Comparison of ENCODE assay signal across 9 cellular contexts in genomic region chr4:8200302-8200975, GRCh38.
DNase-seq lines count a peak whose midpoint lies in the region; ATAC-seq and TF ChIP-seq lines count a peak whose summit lies in the region.
"Had no signal": no experiment of that assay in that cellular context is flagged by ENCODE, and none has a peak within 500 bp of the region (broad histone marks: within the 10 kb centered on the region; RNA-seq: fewer than 3 reads in every experiment).

No MANE protein-coding gene starts in this region.

- no peak overlapping the region for H2AFZ ChIP-seq in DND-41 (ENCODE audit: low read depth, low read length)

- H3K4me1 ChIP-seq in DND-41 (ENCODE audit: insufficient read depth, low read length) (peaks cover 74% of the 10 kb centered on the region), muscle layer of colon (ENCODE audit: insufficient read depth, low read length) (peaks cover 10% of the 10 kb centered on the region)

- peak overlapping the region; percentile 61 for H3K4me2 ChIP-seq in DND-41 (ENCODE audit: insufficient read depth, low read length)

- no peak for ATAC-seq in DND-41 (ENCODE audit: insufficient read depth, low read depth)
- ATAC-seq in HG03378 (IDR thresholded peaks at IDR 0.05; ENCODE audit: unreplicated experiment), result no peak
- ATAC-seq in HG03095 (IDR thresholded peaks at IDR 0.05; ENCODE audit: unreplicated experiment), result no peak

- H3K27ac ChIP-seq in DND-41 (ENCODE audit: low read length) (peak overlapping the region; percentile 87), muscle layer of colon (ENCODE audit: low read depth, low read length) (no peak overlapping the region)
- H3K27ac ChIP-seq: cardiac muscle cell had no signal

- no peak for DNase-seq in DND-41
- peak; percentile 56 for DNase-seq in choroid plexus epithelial cell (ENCODE audit: low read depth)
- no peak for DNase-seq in NCI-H510A treated with DMSO at 0.1 percent for 48 hours (lab: John Stamatoyannopoulos, UW)
- no peak for DNase-seq in ecto neural progenitor cell (ENCODE audit: low spot score)

- peak; percentile 38; the same call in 1 of the 2 replicates for TF ChIP-seq POLR2A in Raji (IDR thresholded peaks at IDR 0.05; ENCODE audit: insufficient read depth, low read depth, low read length)

- H3K4me3 ChIP-seq in DND-41 (ENCODE audit: low read depth in 1 of 2, low read length in 2 of 2), result peak overlapping the region in 1 of 2 experiments; percentile 54; a peak in 2 of 4 replicates
- peak overlapping the region; percentile 62 for H3K4me3 ChIP-seq in choroid plexus epithelial cell (ENCODE audit: low read depth, low read length)
- H3K4me3 ChIP-seq in muscle layer of colon (ENCODE audit: low read depth in 1 of 2, low read length in 2 of 2), result peak overlapping the region; percentile 4 to 23
- H3K4me3 ChIP-seq: cardiac muscle cell had no signal

- H3K9ac ChIP-seq in DND-41 (ENCODE audit: low read depth, low read length) (peak overlapping the region; percentile 51), muscle layer of colon (ENCODE audit: low read length) (no peak overlapping the region)

- peaks cover 19% of the 10 kb centered on the region for H3K79me2 ChIP-seq in DND-41 (ENCODE audit: insufficient read depth, low read length)

- H4K20me1 ChIP-seq in DND-41 (ENCODE audit: insufficient read depth, low read length), result no peaks in the 10 kb centered on the region; the same call in 1 of the 2 replicates

- TF ChIP-seq CTCF in DND-41 (IDR thresholded peaks at IDR 0.05; ENCODE audit: borderline replicate concordance, extremely low read depth, low read length, poor library complexity, severe bottlenecking) (no peak), choroid plexus epithelial cell (conservative IDR thresholded peaks at IDR 0.05; ENCODE audit: low read depth, low read length) (no peak)

- H3K36me3 ChIP-seq in DND-41 (ENCODE audit: insufficient read depth, low read length) (no peaks in the 10 kb centered on the region), muscle layer of colon (ENCODE audit: insufficient read depth, low read length) (no peaks in the 10 kb centered on the region)
- H3K36me3 ChIP-seq: cardiac muscle cell had no signal

- H3K27me3 ChIP-seq in DND-41 (ENCODE audit: insufficient read depth, low read length, poor library complexity) (no peaks in the 10 kb centered on the region), muscle layer of colon (ENCODE audit: control insufficient read depth in 1 of 2, insufficient read depth in 2 of 2, low read length in 2 of 2) (peaks cover 0 to 4% of the 10 kb centered on the region in 2 donors)
- H3K27me3 ChIP-seq: cardiac muscle cell had no signal

- H3K9me3 ChIP-seq in DND-41 (ENCODE audit: insufficient read depth, low read length, severe bottlenecking) (no peaks in the 10 kb centered on the region), muscle layer of colon (ENCODE audit: low read length) (no peaks in the 10 kb centered on the region)
